10 cellular contexts compared by ENCODE assay signal in the genomic region with DNA sequence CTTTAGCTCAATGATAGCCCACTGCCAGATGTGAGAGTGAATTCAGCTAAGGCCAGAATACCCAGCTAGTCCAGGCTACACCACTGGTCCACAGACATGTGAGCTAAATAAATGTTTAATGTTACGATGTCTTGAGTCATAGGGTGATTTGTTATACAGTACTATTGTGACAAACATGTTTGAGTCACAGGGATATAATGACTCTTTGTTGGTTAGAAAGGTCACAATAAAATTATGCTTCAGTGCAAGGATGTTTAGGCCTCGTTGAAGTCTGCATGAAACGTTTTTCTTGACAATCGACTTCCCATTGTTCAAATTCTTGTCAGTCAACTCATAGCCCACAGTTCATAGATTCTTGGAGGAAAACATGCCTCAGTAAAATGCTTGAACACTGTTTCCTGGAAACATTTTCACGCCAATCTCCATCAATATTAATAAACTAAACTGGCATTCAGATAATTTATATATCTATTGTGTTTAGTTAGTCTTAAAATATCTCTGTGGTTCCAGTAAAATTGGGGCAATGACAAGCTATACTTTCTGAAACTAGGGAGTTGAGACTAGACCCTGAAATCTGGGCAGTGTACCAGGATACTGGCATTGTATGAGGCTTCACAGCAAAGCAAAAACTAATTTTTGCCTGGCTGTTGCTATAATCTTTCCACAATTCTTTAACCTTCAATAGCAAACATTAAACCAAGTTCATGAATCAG.
DNase-seq lines count a peak whose midpoint lies in the region; ATAC-seq and TF ChIP-seq lines count a peak whose summit lies in the region.
"Had no signal": no experiment of that assay in that cellular context is flagged by ENCODE, and none has a peak within 500 bp of the region (broad histone marks: within the 10 kb centered on the region; RNA-seq: fewer than 3 reads in every experiment).

No MANE protein-coding gene starts in this region.

- no peak for TF ChIP-seq CTCF in Panc1 (IDR thresholded peaks at IDR 0.05)
- no peak for TF ChIP-seq CTCF in RWPE1 (conservative IDR thresholded peaks at IDR 0.05; ENCODE audit: low read depth)

- BruUV-seq in Panc1 (replicated peaks; lab: Mats Ljungman, UMichigan) = no TSS peak

- H3K4me3 ChIP-seq in Panc1 (ENCODE audit: low read depth in 2 of 2, low read length in 2 of 2) = no peak overlapping the region
- H3K4me3 ChIP-seq in skeletal muscle cell (ENCODE audit: low read depth, low read length) = no peak overlapping the region
- H3K4me3 ChIP-seq: right lobe of liver had no signal

- no peaks in the 10 kb centered on the region for H3K4me1 ChIP-seq in Panc1 (ENCODE audit: control insufficient read depth, insufficient read depth, low read length)

- H3K27ac ChIP-seq in Panc1 (ENCODE audit: low read length) (no peak overlapping the region), epithelial cell of prostate (peak overlapping the region; percentile 44), RWPE1 (no peak overlapping the region)
- H3K27ac ChIP-seq: right lobe of liver had no signal

- 0 out of 2 replicates have a peak, but pooled peaks cover 5% of the 10 kb centered on the region for H3K9me3 ChIP-seq in Panc1 (ENCODE audit: control insufficient read depth, insufficient read depth, low read depth, low read length)
- H3K9me3 ChIP-seq: right lobe of liver had no signal

- DNase-seq in GM04504 (ENCODE audit: low read depth) (peak; percentile 83), Panc1 (ENCODE audit: low read depth, low spot score) (peak; percentile 81), epithelial cell of prostate (ENCODE audit: low read depth, low spot score) (no peak), skeletal muscle cell (ENCODE audit: low read depth) (peak; percentile 39), SKM-1 (lab: John Stamatoyannopoulos, UW; ENCODE audit: unreplicated experiment) (no peak), RWPE1 (ENCODE audit: low spot score) (no peak), cerebellar nuclear complex (lab: John Stamatoyannopoulos, UW) (no peak)
- DNase-seq: caudate nucleus; CD8-positive, alpha-beta T cell; right lobe of liver had no signal

- no peaks in the 10 kb centered on the region for H3K27me3 ChIP-seq in Panc1 (ENCODE audit: control insufficient read depth, insufficient read depth, low read length)
- H3K27me3 ChIP-seq: right lobe of liver had no signal

- intact Hi-C loops in Panc1 (cut with micrococcal nuclease; ENCODE audit: unreplicated experiment) = no loop called here

- H3K36me3 ChIP-seq in Panc1 (ENCODE audit: control insufficient read depth, insufficient read depth, low read length) = no peaks in the 10 kb centered on the region
- H3K36me3 ChIP-seq: right lobe of liver had no signal

- peak; percentile 88 for ATAC-seq in Panc1
- ATAC-seq: CD8-positive, alpha-beta T cell had no signal

- in situ Hi-C loops in Panc1 (cut with HindIII; ENCODE audit: low pct_unique_long_range_greater_than_20kb, low sequenced_read_pairs) = no loop called here

- POLR2A ChIA-PET in Panc1 (lab: Charles Lee) = no interaction called here
- POLR2A ChIA-PET in RWPE1 (lab: Yijun Ruan, JAX; ENCODE audit: low non-redundant PET) = no interaction called here

- CTCF ChIA-PET in Panc1 (lab: Charles Lee) = no interaction called here
- CTCF ChIA-PET in RWPE1 (lab: Yijun Ruan, JAX) = interaction anchor here (1.4 kb wide), 1 partner anchor 192 kb away, joined by 5 read pairs; no protein-coding TSS in a partner anchor

Comparison
In these comparisons a context has a peak if more than half of its experiments do, and no peak if none do; other contexts are left out.
1. DNase-seq: peak in GM04504 (single experiment), Panc1 (single experiment) and skeletal muscle cell (single experiment); none in epithelial cell of prostate (single experiment), SKM-1 (single experiment), RWPE1 (single experiment) and cerebellar nuclear complex (0 of 2).